1 cellular context compared by ENCODE assay signal in the genomic region with DNA sequence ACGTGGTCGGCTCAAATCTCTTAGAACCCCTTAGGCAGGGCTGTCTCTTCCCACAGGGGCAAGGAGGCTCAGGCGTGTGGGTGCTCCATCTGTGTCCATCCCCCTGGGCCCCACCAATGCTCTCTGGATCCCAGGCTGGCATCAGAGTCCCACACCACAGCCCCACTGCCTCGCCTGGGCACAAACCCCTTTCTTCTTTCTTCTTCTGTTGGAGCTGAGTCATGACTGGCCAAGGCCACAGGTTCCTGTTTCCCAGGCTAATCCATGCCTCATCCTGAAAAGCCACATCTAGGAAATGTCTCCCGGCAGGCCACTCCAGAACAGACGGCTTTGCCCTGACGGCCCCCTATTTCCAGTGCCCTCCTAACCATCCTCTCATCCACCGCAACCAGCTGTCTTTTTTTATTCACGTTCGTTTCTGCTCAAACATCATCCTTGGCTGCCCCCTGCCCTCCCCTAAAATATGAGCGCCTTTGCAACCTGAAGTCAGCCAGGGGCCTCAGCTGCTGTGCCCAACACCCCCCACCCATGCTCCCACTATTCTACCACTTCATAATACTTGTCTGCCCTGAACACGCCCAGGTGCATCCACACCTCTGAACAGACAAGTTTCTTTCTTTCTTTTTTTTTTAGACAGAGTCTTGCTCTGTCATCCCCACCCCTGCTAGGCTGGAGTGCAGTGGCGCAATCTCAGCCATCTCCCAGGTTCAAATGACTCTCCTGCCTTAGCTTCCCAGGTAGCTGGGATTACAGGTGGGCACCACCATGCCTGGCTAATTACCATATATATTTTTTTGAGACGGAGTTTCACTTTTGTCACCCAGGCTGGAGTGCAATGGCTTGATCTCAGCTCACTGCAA.
TF ChIP-seq lines count a peak whose summit lies in the region.

No MANE protein-coding gene starts in this region.

TF ChIP-seq in IMR-90, 13 proteins besides CTCF, POLR2A, EP300 and RAD21 (continued from another document):
- TF ChIP-seq, protein P1, sequence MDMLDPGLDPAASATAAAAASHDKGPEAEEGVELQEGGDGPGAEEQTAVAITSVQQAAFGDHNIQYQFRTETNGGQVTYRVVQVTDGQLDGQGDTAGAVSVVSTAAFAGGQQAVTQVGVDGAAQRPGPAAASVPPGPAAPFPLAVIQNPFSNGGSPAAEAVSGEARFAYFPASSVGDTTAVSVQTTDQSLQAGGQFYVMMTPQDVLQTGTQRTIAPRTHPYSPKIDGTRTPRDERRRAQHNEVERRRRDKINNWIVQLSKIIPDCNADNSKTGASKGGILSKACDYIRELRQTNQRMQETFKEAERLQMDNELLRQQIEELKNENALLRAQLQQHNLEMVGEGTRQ (IDR thresholded peaks at IDR 0.05; ENCODE audit: low read depth, low read length), result no peak
